ENCODE assay signal across 25 cellular contexts in the genomic region with DNA sequence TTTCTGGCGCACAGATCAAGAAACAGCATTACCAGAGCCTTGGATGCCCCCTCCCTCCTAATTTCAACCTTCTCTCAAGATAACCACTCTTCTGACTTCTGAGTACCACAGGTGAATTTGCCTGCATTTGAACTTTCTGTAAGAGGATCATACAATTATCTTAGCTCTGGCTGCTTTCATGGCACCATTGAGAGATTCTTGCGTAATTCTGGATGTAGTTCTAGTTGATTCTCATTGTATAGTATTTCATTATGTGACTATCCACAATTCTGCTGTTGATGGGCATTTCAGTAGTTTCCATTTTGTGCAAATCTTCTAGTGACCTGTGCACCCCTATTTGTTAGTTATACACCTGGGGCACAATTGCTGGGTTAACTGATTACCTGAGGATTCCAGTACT. TPM values are rescaled to one million over a fixed set of nuclear protein-coding genes. Genes with fewer than 3 reads are reported as not detected.
"Had no signal": no experiment of that assay in that cellular context is flagged by ENCODE, and none has a peak within 500 bp of the region (broad histone marks: within the 10 kb centered on the region; RNA-seq: fewer than 3 reads in every experiment).

No MANE protein-coding gene starts in this region.

- H3K27ac ChIP-seq: left ventricle myocardium inferior, ovary, right atrium auricular region, skin epidermis, stomach, suprapubic skin, thoracic aorta, tibial artery, upper lobe of right lung had no signal

- H3K4me3 ChIP-seq: left ventricle myocardium inferior, lung, mucosa of descending colon, ovary, right atrium auricular region, skin epidermis, stomach, suprapubic skin, thoracic aorta, tibial artery, upper lobe of right lung had no signal

- H3K9me3 ChIP-seq: left ventricle myocardium inferior, mucosa of descending colon, ovary, right atrium auricular region, stomach, suprapubic skin, thoracic aorta, tibial artery, upper lobe of right lung had no signal

- H3K27me3 ChIP-seq: ovary, right atrium auricular region had no signal

- H3K4me1 ChIP-seq: left ventricle myocardium inferior, right atrium auricular region, stomach, suprapubic skin, tibial artery, upper lobe of right lung had no signal

- FAIRE-seq: urothelium cell line had no signal

- H3K36me3 ChIP-seq: left ventricle myocardium inferior, ovary, right atrium auricular region, stomach, suprapubic skin, thoracic aorta, tibial artery, upper lobe of right lung had no signal

- DNase-seq: islet precursor cell; left ventricle myocardium inferior; mesendoderm; mucosa of descending colon; naive thymus-derived CD4-positive, alpha-beta T cell; ovary; stimulated activated CD4-positive, alpha-beta T cell treated with anti-CD3 and anti-CD28 coated beads, Interleukin-12 subunit alpha, Interleukin-12 subunit beta, amount 100 ng/mL, for 4 hours; stimulated activated CD4-positive, alpha-beta T cell treated with anti-CD3 and anti-CD28 coated beads, Interleukin-15, amount 100 ng/mL, for 24 hours; stimulated activated CD4-positive, alpha-beta T cell treated with anti-CD3 and anti-CD28 coated beads, Interleukin-2, amount 100 ng/mL, for 24 hours; stimulated activated CD4-positive, alpha-beta T cell treated with anti-CD3 and anti-CD28 coated beads, Interleukin-4, amount 100 ng/mL, for 1 hour; stimulated activated naive B cell treated with anti-CD40 and anti-IgM and Interleukin-4, amounts not matched to agents 10 μg/mL and 1 μg/mL and 100 μg/mL, for 72 hours; stimulated activated naive CD8-positive, alpha-beta T cell treated with anti-CD3 and anti-CD28 coated beads, Interleukin-15, Interleukin-2, amounts not matched to agents 100 U/mL and 50 U/mL, for 24 hours; stomach; tibial artery; trophoblast cell had no signal

- ATAC-seq: mucosa of descending colon; naive thymus-derived CD4-positive, alpha-beta T cell; natural killer cell treated with Interleukin-12 subunit alpha and Interleukin-12 subunit beta and Interleukin-15 and Interleukin-18, amount 100 ng/mL, for 72 hours; sciatic nerve; stimulated activated naive B cell treated with anti-CD40 and anti-IgM and Interleukin-4, amounts not matched to agents 10 μg/mL and 1 μg/mL and 100 μg/mL, for 72 hours; stimulated activated naive CD8-positive, alpha-beta T cell treated with anti-CD3 and anti-CD28 coated beads, Interleukin-15, Interleukin-2, amounts not matched to agents 100 U/mL and 50 U/mL, for 24 hours; upper lobe of right lung had no signal

RNA-seq across cellular contexts. Expression of a gene that starts 7.5 kb away (rescaled TPM):
- total RNA-seq: myocyte, thoracic aorta had no signal
